Comparison of ENCODE assay signal across 23 cellular contexts in the genomic region with DNA sequence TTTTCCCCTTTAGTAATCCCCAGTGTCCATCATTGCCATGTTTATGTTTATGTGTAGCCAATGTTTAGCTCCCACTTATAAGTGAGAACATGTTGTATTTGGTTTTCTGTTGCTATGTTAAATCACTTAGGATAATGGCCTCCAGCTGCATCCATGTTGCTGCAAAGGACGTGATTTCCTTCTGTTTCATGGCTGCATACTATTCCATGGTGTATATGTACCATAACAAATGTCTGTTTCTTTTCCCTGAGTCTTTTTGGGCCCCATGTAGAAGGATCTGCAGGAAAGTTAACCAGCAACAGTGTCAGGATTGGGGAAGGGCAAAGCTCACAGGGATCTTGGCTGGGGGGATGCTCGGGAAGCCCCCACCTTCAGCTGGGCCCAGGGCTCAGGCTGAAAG.
"Had no signal": no experiment of that assay in that cellular context is flagged by ENCODE, and none has a peak within 500 bp of the region (broad histone marks: within the 10 kb centered on the region; RNA-seq: fewer than 3 reads in every experiment).

No MANE protein-coding gene starts in this region.

- H3K4me2 ChIP-seq: hepatocyte, smooth muscle cell had no signal

- H3K4me3 ChIP-seq: heart right ventricle, hepatocyte, left ventricle myocardium inferior, lung, ovary, right atrium auricular region, right lobe of liver, smooth muscle cell, stomach, testis, thyroid gland, transverse colon, upper lobe of left lung had no signal

- H3K36me3 Mint-ChIP-seq: naive thymus-derived CD8-positive, alpha-beta T cell; stimulated activated naive B cell treated with anti-CD40 and anti-IgM and Interleukin-4, amounts not matched to agents 10 μg/mL and 1 μg/mL and 100 μg/mL, for 72 hours had no signal

- H3K79me2 ChIP-seq: hepatocyte had no signal

- H3K9me3 ChIP-seq: left ventricle myocardium inferior, ovary, right atrium auricular region, right lobe of liver, stomach, testis, thyroid gland, transverse colon, upper lobe of left lung had no signal

- H3K9me3 Mint-ChIP-seq: naive thymus-derived CD8-positive, alpha-beta T cell; stimulated activated naive B cell treated with anti-CD40 and anti-IgM and Interleukin-4, amounts not matched to agents 10 μg/mL and 1 μg/mL and 100 μg/mL, for 72 hours had no signal

- H2AFZ ChIP-seq: hepatocyte had no signal

- DNase-seq: heart right ventricle; islet precursor cell; left ventricle myocardium inferior; naive thymus-derived CD8-positive, alpha-beta T cell; nephron progenitor cell; ovary; right lobe of liver; stimulated activated CD4-positive, alpha-beta T cell treated with anti-CD3 and anti-CD28 coated beads, Interleukin-12 subunit alpha, Interleukin-12 subunit beta, amount 100 ng/mL, for 4 hours; stimulated activated CD4-positive, alpha-beta T cell treated with anti-CD3 and anti-CD28 coated beads, Interleukin-15, amount 100 ng/mL, for 24 hours; stimulated activated CD4-positive, alpha-beta T cell treated with anti-CD3 and anti-CD28 coated beads, Interleukin-2, amount 100 ng/mL, for 24 hours; stimulated activated CD4-positive, alpha-beta T cell treated with anti-CD3 and anti-CD28 coated beads, Interleukin-4, amount 100 ng/mL, for 1 hour; stimulated activated naive B cell treated with anti-CD40 and anti-IgM and Interleukin-4, amounts not matched to agents 10 μg/mL and 1 μg/mL and 100 μg/mL, for 72 hours; stimulated activated naive CD8-positive, alpha-beta T cell treated with anti-CD3 and anti-CD28 coated beads, Interleukin-15, Interleukin-2, amounts not matched to agents 100 U/mL and 50 U/mL, for 24 hours; stomach; testis; thyroid gland; transverse colon; upper lobe of left lung had no signal

- ATAC-seq: heart right ventricle; naive thymus-derived CD8-positive, alpha-beta T cell; stimulated activated naive B cell treated with anti-CD40 and anti-IgM and Interleukin-4, amounts not matched to agents 10 μg/mL and 1 μg/mL and 100 μg/mL, for 72 hours; stimulated activated naive CD8-positive, alpha-beta T cell treated with anti-CD3 and anti-CD28 coated beads, Interleukin-15, Interleukin-2, amounts not matched to agents 100 U/mL and 50 U/mL, for 24 hours had no signal

- H3K4me3 Mint-ChIP-seq: naive thymus-derived CD8-positive, alpha-beta T cell; nephron progenitor cell; stimulated activated naive B cell treated with anti-CD40 and anti-IgM and Interleukin-4, amounts not matched to agents 10 μg/mL and 1 μg/mL and 100 μg/mL, for 72 hours had no signal

- H3K27ac Mint-ChIP-seq: nephron progenitor cell; progenitor cell of endocrine pancreas; stimulated activated naive B cell treated with anti-CD40 and anti-IgM and Interleukin-4, amounts not matched to agents 10 μg/mL and 1 μg/mL and 100 μg/mL, for 72 hours had no signal

- H3K4me1 ChIP-seq: left ventricle myocardium inferior, right atrium auricular region, right lobe of liver, stomach, testis, thyroid gland, transverse colon, upper lobe of left lung had no signal

- H3K36me3 ChIP-seq: heart right ventricle, left ventricle myocardium inferior, ovary, right atrium auricular region, right lobe of liver, stomach, thyroid gland, transverse colon, upper lobe of left lung had no signal

- H3K27me3 ChIP-seq: hepatocyte, ovary, right atrium auricular region, right lobe of liver, testis, thyroid gland, upper lobe of left lung had no signal

- H3K27ac ChIP-seq: hepatocyte, left ventricle myocardium inferior, ovary, right atrium auricular region, right lobe of liver, stomach, testis, thyroid gland, transverse colon, upper lobe of left lung had no signal
